In the genomic region with DNA sequence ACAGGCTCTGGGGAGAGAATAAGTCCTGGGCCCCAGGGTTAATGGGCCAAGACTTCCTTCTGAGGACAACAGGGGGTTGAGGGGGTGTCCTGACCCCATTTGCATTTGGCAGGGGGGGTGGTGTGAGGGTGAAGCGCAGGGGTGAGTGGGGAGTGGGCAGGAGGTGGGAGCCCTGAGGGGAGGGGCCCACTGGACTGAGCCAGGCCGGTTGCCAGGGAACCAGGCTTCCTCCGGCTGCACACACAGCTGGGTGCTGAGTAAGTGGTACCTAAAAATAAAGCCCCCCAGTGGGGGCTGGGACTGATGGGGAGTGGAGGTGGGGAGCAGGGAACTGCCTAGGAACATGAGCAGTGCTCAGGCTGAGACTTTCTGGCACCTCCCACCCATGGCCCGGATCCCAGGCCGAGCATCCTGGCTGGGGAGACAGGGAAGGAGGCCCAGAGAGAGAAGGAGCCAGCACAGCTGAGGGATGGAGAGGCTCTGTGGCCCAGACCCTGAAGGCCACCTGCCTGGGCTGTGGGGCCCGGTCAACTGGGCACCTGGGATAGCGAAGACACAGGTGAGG, we compare ENCODE assay signal across 20 cellular contexts. TPM values are rescaled to one million over a fixed set of nuclear protein-coding genes. Genes with fewer than 3 reads are reported as not detected.
DNase-seq lines count a peak whose midpoint lies in the region; ATAC-seq and TF ChIP-seq lines count a peak whose summit lies in the region.
"Had no signal": no experiment of that assay in that cellular context is flagged by ENCODE, and none has a peak within 500 bp of the region (broad histone marks: within the 10 kb centered on the region; RNA-seq: fewer than 3 reads in every experiment).

No MANE protein-coding gene starts in this region.

- no peak overlapping the region for H2AFZ ChIP-seq in osteoblast (ENCODE audit: low read length)

- intact Hi-C loops in posterior vena cava (cut with DNase I) = no loop called here

- no peak overlapping the region for H3K4me3 ChIP-seq in BLaER1 treated with 17β-estradiol and CSF1 and Interleukin-3, amounts not matched to agents 10 nM and 100 nM
- H3K4me3 ChIP-seq in HEK293 (ENCODE audit: low read depth, low read length) (no peak overlapping the region), osteoblast (ENCODE audit: insufficient read depth, low read length) (no peak overlapping the region)
- H3K4me3 ChIP-seq: left lung, tibial artery had no signal

- H3K36me3 Mint-ChIP-seq in endothelial cell (ENCODE audit: low read depth, unreplicated experiment) = no peaks in the 10 kb centered on the region
- H3K36me3 Mint-ChIP-seq: activated naive CD4-positive, alpha-beta T cell treated with anti-CD3 and anti-CD28 coated beads, Interleukin-2, amount 50 U/mL, for 72 hours; naive thymus-derived CD4-positive, alpha-beta T cell had no signal

- H3K27ac ChIP-seq in BLaER1 treated with 17β-estradiol and CSF1 and Interleukin-3, amounts not matched to agents 10 nM and 100 nM = no peak overlapping the region
- no peak overlapping the region for H3K27ac ChIP-seq in HEK293 (ENCODE audit: extremely low read depth, low read depth, low read length)
- H3K27ac ChIP-seq in osteoblast (ENCODE audit: low read depth, low read length) = no peak overlapping the region
- H3K27ac ChIP-seq: left lung, tibial artery had no signal

- TF ChIP-seq CTCF in HEK293 (tag by site-specific recombination; IDR thresholded peaks at IDR 0.05) (no peak), osteoblast (IDR thresholded peaks at IDR 0.05; ENCODE audit: extremely low read depth, low read depth, low read length) (no peak), endothelial cell (IDR thresholded peaks at IDR 0.05; ENCODE audit: unreplicated experiment) (no peak)

- H3K27ac Mint-ChIP-seq in endothelial cell (ENCODE audit: unreplicated experiment) = no peak overlapping the region
- H3K27ac Mint-ChIP-seq: naive thymus-derived CD4-positive, alpha-beta T cell had no signal

- H4K20me1 ChIP-seq in BLaER1 treated with 17β-estradiol and CSF1 and Interleukin-3, amounts not matched to agents 10 nM and 100 nM = 0 out of 22 replicates have a peak, but pooled peaks cover 0 to 11% (median 0%) of the 10 kb centered on the region in 11 experiments
- H4K20me1 ChIP-seq in osteoblast (ENCODE audit: insufficient read depth, low read length) = no peaks in the 10 kb centered on the region

- POLR2A ChIA-PET in HEK293 (lab: Yijun Ruan, JAX) = interaction anchor here (0.6 kb wide), 1 partner anchor 109 kb away, joined by 3 read pairs; no protein-coding TSS in a partner anchor

- CTCF ChIA-PET in HEK293 (lab: Yijun Ruan, JAX) = no interaction called here

- H3K9me3 Mint-ChIP-seq in endothelial cell (ENCODE audit: unreplicated experiment) = no peaks in the 10 kb centered on the region
- H3K9me3 Mint-ChIP-seq: activated naive CD4-positive, alpha-beta T cell treated with anti-CD3 and anti-CD28 coated beads, Interleukin-2, amount 50 U/mL, for 72 hours; naive thymus-derived CD4-positive, alpha-beta T cell had no signal

- peaks cover 10% of the 10 kb centered on the region for H3K27me3 Mint-ChIP-seq in endothelial cell (ENCODE audit: unreplicated experiment)

- H3K36me3 ChIP-seq in BLaER1 treated with 17β-estradiol and CSF1 and Interleukin-3, amounts not matched to agents 10 nM and 100 nM = no peaks in the 10 kb centered on the region
- H3K36me3 ChIP-seq in HEK293 (ENCODE audit: control insufficient read depth in 2 of 2, insufficient read depth in 1 of 2, low read length in 2 of 2) (no peaks in the 10 kb centered on the region), osteoblast (ENCODE audit: insufficient read depth, low read length) (no peaks in the 10 kb centered on the region)
- H3K36me3 ChIP-seq: BE2C, left lung had no signal

- H3K79me2 ChIP-seq in osteoblast (ENCODE audit: insufficient read depth, low read length) = no peaks in the 10 kb centered on the region

- H3K4me2 ChIP-seq in BLaER1 treated with 17β-estradiol and CSF1 and Interleukin-3, amounts not matched to agents 10 nM and 100 nM = peak overlapping the region in 10 of 11 experiments; percentile 43 to 98 (median 92); a peak in 19 of 22 replicates
- no peak overlapping the region for H3K4me2 ChIP-seq in osteoblast (ENCODE audit: insufficient read depth, low read length)

- peaks cover 25 to 79% (median 69%) of the 10 kb centered on the region in 10 experiments for H3K4me1 ChIP-seq in BLaER1 treated with 17β-estradiol and CSF1 and Interleukin-3, amounts not matched to agents 10 nM and 100 nM
- H3K4me1 ChIP-seq in HEK293 (ENCODE audit: control insufficient read depth, insufficient read depth, low read length) = no peaks in the 10 kb centered on the region
- H3K4me1 ChIP-seq in osteoblast (ENCODE audit: insufficient read depth, low read length) = no peaks in the 10 kb centered on the region
- H3K4me1 ChIP-seq: BE2C, left lung had no signal

- no peak for ATAC-seq in GM21619 (IDR thresholded peaks at IDR 0.05; ENCODE audit: unreplicated experiment)
- ATAC-seq: activated naive CD4-positive, alpha-beta T cell treated with anti-CD3 and anti-CD28 coated beads, Interleukin-2, amount 50 U/mL, for 72 hours; HCT116; left lung; naive thymus-derived CD4-positive, alpha-beta T cell had no signal

- DNase-seq in globus pallidus (ENCODE audit: low spot score) (peak; percentile 43), osteoblast (ENCODE audit: insufficient read length, low spot score, missing footprints) (peak; percentile 87), iPS-NIHi11 (ENCODE audit: low spot score) (no peak), posterior vena cava (ENCODE audit: low spot score) (no peak), endothelial cell (ENCODE audit: low spot score) (no peak)
- DNase-seq: activated T-cell treated with anti-CD3 and anti-CD28 coated beads, Interleukin-2, amount 50 U/mL, for 1 hour; BE2C; DMS53; effector CD8-positive, alpha-beta T cell; naive thymus-derived CD4-positive, alpha-beta T cell; NCI-H1930; retina; stimulated activated CD4-positive, alpha-beta T cell treated with anti-CD3 and anti-CD28 coated beads, Interleukin-2, amount 100 ng/mL, for 48 hours; tibial artery had no signal

- peak overlapping the region in 2 of 11 experiments; percentile 14 to 44; a peak in 2 of 22 replicates for H3K9ac ChIP-seq in BLaER1 treated with 17β-estradiol and CSF1 and Interleukin-3, amounts not matched to agents 10 nM and 100 nM

- H3K9me3 ChIP-seq in BLaER1 treated with 17β-estradiol and CSF1 and Interleukin-3, amounts not matched to agents 10 nM and 100 nM (replicated peaks in 1 of 11) = no peaks in the 10 kb centered on the region
- H3K9me3 ChIP-seq in HEK293 (ENCODE audit: control insufficient read depth, insufficient read depth, low read depth, low read length) = no peaks in the 10 kb centered on the region
- no peaks in the 10 kb centered on the region for H3K9me3 ChIP-seq in osteoblast (ENCODE audit: low read depth, low read length)
- H3K9me3 ChIP-seq: BE2C, left lung, tibial artery had no signal

- H3K4me1 Mint-ChIP-seq in endothelial cell (ENCODE audit: unreplicated experiment) = no peaks in the 10 kb centered on the region

- H3K4me3 Mint-ChIP-seq in endothelial cell (ENCODE audit: unreplicated experiment) = no peak overlapping the region
- H3K4me3 Mint-ChIP-seq: naive thymus-derived CD4-positive, alpha-beta T cell had no signal

- no peaks in the 10 kb centered on the region for H3K27me3 ChIP-seq in BLaER1 treated with 17β-estradiol and CSF1 and Interleukin-3, amounts not matched to agents 10 nM and 100 nM
- peaks cover 3% of the 10 kb centered on the region for H3K27me3 ChIP-seq in osteoblast (ENCODE audit: insufficient read depth, low read length)
- H3K27me3 ChIP-seq: BE2C, left lung, tibial artery had no signal

TF ChIP-seq in HEK293, 187 proteins besides CTCF, POLR2A, EP300 and RAD21:
- TF ChIP-seq ZNF175 (tag by site-specific recombination; IDR thresholded peaks at IDR 0.05) = no peak
- peak; percentile 32; the same call in 1 of the 2 replicates for TF ChIP-seq ZIC2 (tag by site-specific recombination; IDR thresholded peaks at IDR 0.05)

RNA-seq across cellular contexts. Expression of a gene that starts 7.5 kb away (rescaled TPM):
- total RNA-seq in osteoblast (13.8 and 14.7 TPM in 2 replicates), posterior vena cava (10 to 100 TPM in 1 of 2 donors, 1 to 10 TPM in 1; 7.4 to 40.3 TPM), endothelial cell (ENCODE audit: unreplicated experiment) (0.31 TPM)

RNA-seq across cellular contexts. Expression of a gene that starts 26.8 kb away (rescaled TPM):
- total RNA-seq in osteoblast = 15.6 and 17.0 TPM in 2 replicates
- 1 to 10 TPM; 7.0 to 8.8 TPM for total RNA-seq in posterior vena cava
- 14.2 TPM for total RNA-seq in endothelial cell (ENCODE audit: unreplicated experiment)

Comparison
In these comparisons a context has a peak if more than half of its experiments do, and no peak if none do; other contexts are left out.
1. DNase-seq: peak in globus pallidus (single experiment) and osteoblast (single experiment); none in iPS-NIHi11 (single experiment), posterior vena cava (single experiment) and endothelial cell (single experiment).